In genomic region chr22:46240506-46240905, GRCh38 we compare ENCODE assay signal across 17 cellular contexts. TPM values are rescaled to one million over a fixed set of nuclear protein-coding genes. Genes with fewer than 3 reads are reported as not detected.
A peak's percentile ranks its signal among the peaks of the same experiment; 100 is the strongest.
DNase-seq lines count a peak whose midpoint lies in the region; TF ChIP-seq lines count a peak whose summit lies in the region.
"Had no signal": no experiment of that assay in that cellular context is flagged by ENCODE, and none has a peak within 500 bp of the region (broad histone marks: within the 10 kb centered on the region; RNA-seq: fewer than 3 reads in every experiment).

No MANE protein-coding gene starts in this region.

- peaks cover 0 to 44% (median 18%) of the 10 kb centered on the region in 11 experiments; a peak in 16 of 22 replicates for H3K36me3 ChIP-seq in BLaER1 treated with 17β-estradiol and CSF1 and Interleukin-3, amounts not matched to agents 10 nM and 100 nM
- peaks cover 12% of the 10 kb centered on the region; the same call in 1 of the 2 replicates for H3K36me3 ChIP-seq in KOPT-K1 (ENCODE audit: insufficient read depth, low read length)
- peaks cover 0 to 34% of the 10 kb centered on the region in 2 donors for H3K36me3 ChIP-seq in adrenal gland (replicated peaks in 1 of 2)
- peaks cover 0 to 88% (median 4%) of the 10 kb centered on the region in 3 donors for H3K36me3 ChIP-seq in esophagus squamous epithelium

- H3K4me2 ChIP-seq in BLaER1 treated with 17β-estradiol and CSF1 and Interleukin-3, amounts not matched to agents 10 nM and 100 nM = peak overlapping the region; percentile 73 to 96 (median 89)

- no peaks in the 10 kb centered on the region for H3K27me3 ChIP-seq in BLaER1 treated with 17β-estradiol and CSF1 and Interleukin-3, amounts not matched to agents 10 nM and 100 nM
- H3K27me3 ChIP-seq in adrenal gland (no peaks in the 10 kb centered on the region), esophagus squamous epithelium (no peaks in the 10 kb centered on the region)
- H3K27me3 ChIP-seq: SJCRH30 had no signal

- peaks cover 25% of the 10 kb centered on the region for H3K4me1 Mint-ChIP-seq in activated naive CD4-positive, alpha-beta T cell treated with anti-CD3 and anti-CD28 coated beads, Interleukin-2, amount 10 ng/mL, durations not matched to agents 7 days and 5 days

- TF ChIP-seq POLR2A in adrenal gland (IDR thresholded peaks at IDR 0.05) (no peak), esophagus squamous epithelium (IDR thresholded peaks at IDR 0.05) (no peak)

- TF ChIP-seq CTCF in adrenal gland (IDR thresholded peaks at IDR 0.05) (no peak), esophagus squamous epithelium (IDR thresholded peaks at IDR 0.05) (no peak)

- peak overlapping the region; percentile 2 for H3K27ac Mint-ChIP-seq in activated naive CD4-positive, alpha-beta T cell treated with anti-CD3 and anti-CD28 coated beads, Interleukin-2, amount 10 ng/mL, durations not matched to agents 7 days and 5 days
- H3K27ac Mint-ChIP-seq: HFFc6 had no signal

- intact Hi-C loops in adrenal gland (cut with DNase I) (no loop called here), esophagus squamous epithelium (cut with DNase I) (no loop called here)

- 76 to 88% (median 82%) methylated on average over 6 of the region's 6 CpGs for WGBS in adrenal gland, 4 donors
- 82 to 86% methylated on average over 6 of the region's 6 CpGs for WGBS in esophagus squamous epithelium, 2 donors

- CTCF ChIA-PET in activated naive CD4-positive, alpha-beta T cell treated with anti-CD3 and anti-CD28 coated beads, Interleukin-2, amount 10 ng/mL, durations not matched to agents 7 days and 5 days (lab: Charles Lee) = no interaction called here

- DNase-seq in activated naive CD4-positive, alpha-beta T cell treated with anti-CD3 and anti-CD28 coated beads, Interleukin-2, amount 10 ng/mL, durations not matched to agents 7 days and 5 days = no peak
- no peak for DNase-seq in activated naive CD4-positive, alpha-beta T cell treated with anti-CD3 and anti-CD28 coated beads, Interleukin-2, amount 50 U/mL, for 16 hours
- DNase-seq in adrenal gland (peak in 1 of 7 donors; percentile 49), NCI-H1417 (lab: John Stamatoyannopoulos, UW) (no peak), DMS 273 (lab: John Stamatoyannopoulos, UW; ENCODE audit: unreplicated experiment) (no peak), esophagus squamous epithelium (lab: John Stamatoyannopoulos, UW) (no peak)
- DNase-seq: CD4-positive, alpha-beta memory T cell; HFFc6; NCI-H1092 treated with DMSO at 0.1 percent for 48 hours; NCI-H187; NCI-H446; SJCRH30 had no signal

- peak overlapping the region in 4 of 10 experiments; percentile 19 to 45 (median 38); a peak in 4 of 20 replicates for H3K4me3 ChIP-seq in BLaER1 treated with 17β-estradiol and CSF1 and Interleukin-3, amounts not matched to agents 10 nM and 100 nM
- H3K4me3 ChIP-seq in adrenal gland = no peak overlapping the region
- H3K4me3 ChIP-seq in esophagus squamous epithelium = no peak overlapping the region
- H3K4me3 ChIP-seq: K562, SJCRH30 had no signal

- H3K36me3 Mint-ChIP-seq in activated naive CD4-positive, alpha-beta T cell treated with anti-CD3 and anti-CD28 coated beads, Interleukin-2, amount 10 ng/mL, durations not matched to agents 7 days and 5 days = peaks cover 34% of the 10 kb centered on the region

- H3K9me3 ChIP-seq in BLaER1 treated with 17β-estradiol and CSF1 and Interleukin-3, amounts not matched to agents 10 nM and 100 nM (replicated peaks in 1 of 11) = no peaks in the 10 kb centered on the region
- no peaks in the 10 kb centered on the region for H3K9me3 ChIP-seq in KOPT-K1 (ENCODE audit: insufficient read depth, low read length, poor library complexity, severe bottlenecking)
- no peaks in the 10 kb centered on the region for H3K9me3 ChIP-seq in adrenal gland (replicated peaks in 1 of 3)
- no peaks in the 10 kb centered on the region for H3K9me3 ChIP-seq in esophagus squamous epithelium
- H3K9me3 ChIP-seq: SJCRH30 had no signal

- H3K27ac ChIP-seq in BLaER1 treated with 17β-estradiol and CSF1 and Interleukin-3, amounts not matched to agents 10 nM and 100 nM = peak overlapping the region in 8 of 11 experiments; percentile 57 to 87 (median 78); a peak in 16 of 22 replicates
- H3K27ac ChIP-seq in KOPT-K1 (ENCODE audit: low read depth, low read length, poor library complexity, severe bottlenecking) = peak overlapping the region; percentile 6
- peak overlapping the region in 4 of 5 donors; percentile 13 to 73 (median 27) for H3K27ac ChIP-seq in adrenal gland
- no peak overlapping the region for H3K27ac ChIP-seq in esophagus squamous epithelium
- H3K27ac ChIP-seq: SJCRH30 had no signal

- no peak overlapping the region for H3K4me3 Mint-ChIP-seq in activated naive CD4-positive, alpha-beta T cell treated with anti-CD3 and anti-CD28 coated beads, Interleukin-2, amount 10 ng/mL, durations not matched to agents 7 days and 5 days
- H3K4me3 Mint-ChIP-seq: HFFc6 had no signal

- peaks cover 0 to 10% (median 0%) of the 10 kb centered on the region in 11 experiments; a peak in 2 of 22 replicates for H4K20me1 ChIP-seq in BLaER1 treated with 17β-estradiol and CSF1 and Interleukin-3, amounts not matched to agents 10 nM and 100 nM

- peaks cover 49 to 100% (median 94%) of the 10 kb centered on the region in 10 experiments for H3K4me1 ChIP-seq in BLaER1 treated with 17β-estradiol and CSF1 and Interleukin-3, amounts not matched to agents 10 nM and 100 nM
- H3K4me1 ChIP-seq in adrenal gland (replicated peaks in 1 of 2) (peaks cover 15 to 41% of the 10 kb centered on the region in 2 donors), esophagus squamous epithelium (peaks cover 0 to 8% (median 0%) of the 10 kb centered on the region in 3 donors)

- H3K27me3 Mint-ChIP-seq in activated naive CD4-positive, alpha-beta T cell treated with anti-CD3 and anti-CD28 coated beads, Interleukin-2, amount 10 ng/mL, durations not matched to agents 7 days and 5 days = no peaks in the 10 kb centered on the region
- H3K27me3 Mint-ChIP-seq: CD4-positive, alpha-beta memory T cell had no signal

- peaks cover 6% of the 10 kb centered on the region for H3K9me3 Mint-ChIP-seq in activated naive CD4-positive, alpha-beta T cell treated with anti-CD3 and anti-CD28 coated beads, Interleukin-2, amount 10 ng/mL, durations not matched to agents 7 days and 5 days
- H3K9me3 Mint-ChIP-seq: HFFc6 had no signal

- peak overlapping the region in 8 of 11 experiments; percentile 22 to 76 (median 66); a peak in 12 of 22 replicates for H3K9ac ChIP-seq in BLaER1 treated with 17β-estradiol and CSF1 and Interleukin-3, amounts not matched to agents 10 nM and 100 nM

RNA-seq across cellular contexts. Expression of gene CDPF1, which starts 9.6 kb away (rescaled TPM):
- total RNA-seq in adrenal gland (10 to 100 TPM; 10.8 to 20.1 (median 13.6) TPM), esophagus squamous epithelium (10 to 100 TPM in 1 of 4 donors, 1 to 10 TPM in 3; 3.0 to 12.4 (median 5.2) TPM)
- 10 to 100 TPM; 10.2 to 32.9 (median 26.9) TPM for polyA plus RNA-seq in adrenal gland

RNA-seq across cellular contexts. Expression of gene PKDREJ, which starts 22.6 kb away (rescaled TPM):
- under 1 TPM in 6 of 8 donors, not detected in 2; under 0.01 to 0.11 (median 0.05) TPM for total RNA-seq in adrenal gland
- polyA plus RNA-seq in adrenal gland = under 1 TPM; 0.03 to 0.08 (median 0.07) TPM
- total RNA-seq in esophagus squamous epithelium = under 1 TPM in 2 of 4 donors, not detected in 2; 0.11 to 0.19 TPM
- total RNA-seq: A673; CD4-positive, alpha-beta memory T cell; HFFc6; K562; MCF 10A had no signal
- polyA plus RNA-seq: CD4-positive, alpha-beta memory T cell had no signal

RNA-seq across cellular contexts. Expression of gene TTC38, which starts 27.3 kb away (rescaled TPM):
- total RNA-seq in adrenal gland = 100 to 1,000 TPM in 1 of 8 donors, 10 to 100 TPM in 7; 36.7 to 111 (median 45.8) TPM
- polyA plus RNA-seq in adrenal gland = 10 to 100 TPM; 24.0 to 31.1 (median 27.2) TPM
- total RNA-seq in esophagus squamous epithelium = 10 to 100 TPM; 13.6 to 30.5 (median 19.5) TPM

RNA-seq across cellular contexts. Expression of gene GTSE1, which starts 56.2 kb away (rescaled TPM):
- total RNA-seq in adrenal gland (1 to 10 TPM in 4 of 8 donors, under 1 TPM in 4; 0.06 to 1.9 (median 1.1) TPM), esophagus squamous epithelium (1 to 10 TPM; 1.4 to 8.0 (median 3.4) TPM)
- 1 to 10 TPM in 2 of 3 donors, under 1 TPM in 1; 0.80 to 1.0 (median 1.0) TPM for polyA plus RNA-seq in adrenal gland
- polyA plus RNA-seq: CD4-positive, alpha-beta memory T cell had no signal

Comparison
In these comparisons a context has a peak if more than half of its experiments do, and no peak if none do; other contexts are left out.
1. H3K27ac ChIP-seq: peak in BLaER1 treated with 17β-estradiol and CSF1 and Interleukin-3, amounts not matched to agents 10 nM and 100 nM (8 of 11), KOPT-K1 (single experiment) and adrenal gland (4 of 5); none in esophagus squamous epithelium (0 of 4).